Comparison of ENCODE assay signal across 1 cellular context in the genomic region with DNA sequence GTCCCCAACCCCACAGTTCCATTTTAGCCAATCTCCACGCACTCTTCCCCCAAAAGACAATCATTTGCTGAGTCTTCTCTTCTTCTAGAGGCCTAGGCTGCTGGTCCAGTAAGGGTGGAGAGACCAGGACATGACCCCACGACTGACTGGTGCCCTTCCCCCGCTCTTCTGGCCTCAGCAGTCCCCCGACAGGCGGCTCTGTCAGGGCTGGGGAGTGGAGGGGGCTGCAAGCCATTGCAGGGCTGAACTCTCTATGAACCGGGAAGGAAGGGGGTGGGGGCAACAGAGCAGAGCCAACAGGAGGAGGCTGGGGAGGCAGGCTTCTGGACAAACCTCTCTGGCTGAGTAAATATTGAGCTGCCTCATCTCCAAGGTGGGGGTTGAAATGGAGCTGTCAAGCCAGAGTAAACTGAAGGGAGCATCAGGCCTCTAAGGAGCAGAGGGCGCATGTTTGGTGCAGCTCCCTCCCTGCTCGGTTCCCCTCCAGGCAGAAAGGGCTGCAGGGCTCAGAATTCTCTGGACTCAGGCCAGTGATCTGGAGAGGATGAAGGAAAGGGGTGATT.
TF ChIP-seq lines count a peak whose summit lies in the region.

No MANE protein-coding gene starts in this region.

TF ChIP-seq in K562, 482 proteins besides CTCF, POLR2A, EP300 and RAD21 (continued from another document and continues in another):
- TF ChIP-seq PREB (CRISPR knock-in tag; IDR thresholded peaks at IDR 0.05) (no peak), MED1 (CRISPR knock-in tag; IDR thresholded peaks at IDR 0.05; ENCODE audit: borderline replicate concordance) (no peak), ATF2 (CRISPR knock-in tag; IDR thresholded peaks at IDR 0.05) (no peak), ZNF778 (CRISPR knock-in tag; IDR thresholded peaks at IDR 0.05) (no peak), TSC22D4 (tag; IDR thresholded peaks at IDR 0.05) (no peak), NRF1 (conservative IDR thresholded peaks at IDR 0.05 in 1 of 2, IDR thresholded peaks at IDR 0.05 in 1 of 2) (peak in 1 of 2 experiments; percentile 27; a peak in 1 of 4 replicates), ZNF830 (CRISPR knock-in tag; IDR thresholded peaks at IDR 0.05) (no peak), ZNF589 (CRISPR knock-in tag; IDR thresholded peaks at IDR 0.05; ENCODE audit: low read depth) (no peak), SAFB2 (IDR thresholded peaks at IDR 0.05; ENCODE audit: borderline replicate concordance, low read depth, low read length, severe bottlenecking) (no peak), CBX2 (IDR thresholded peaks at IDR 0.05; ENCODE audit: insufficient read depth, low read length, poor library complexity, severe bottlenecking) (no peak), ZNF146 (CRISPR knock-in tag; IDR thresholded peaks at IDR 0.05; ENCODE audit: unreplicated experiment) (no peak), PHF20 (IDR thresholded peaks at IDR 0.05; ENCODE audit: partially characterized antibody) (no peak), HLTF (IDR thresholded peaks at IDR 0.05) (no peak), TFAM (CRISPR knock-in tag; conservative IDR thresholded peaks at IDR 0.05) (no peak), RBM17 (IDR thresholded peaks at IDR 0.05; ENCODE audit: borderline replicate concordance, low read depth, low read length) (no peak), ZFP36 (IDR thresholded peaks at IDR 0.05; ENCODE audit: low read depth, low read length, partially characterized antibody) (no peak), IRF1 (CRISPR knock-in tag; IDR thresholded peaks at IDR 0.05; ENCODE audit: borderline replicate concordance) (no peak), ASH1L (IDR thresholded peaks at IDR 0.05; ENCODE audit: borderline replicate concordance, low read depth, partially characterized antibody) (no peak), ZNF695 (CRISPR knock-in tag; IDR thresholded peaks at IDR 0.05) (no peak), MXI1 (IDR thresholded peaks at IDR 0.05; ENCODE audit: low read depth, low read length) (no peak), COPS2 (conservative IDR thresholded peaks at IDR 0.05) (no peak), ZNF785 (CRISPR knock-in tag; IDR thresholded peaks at IDR 0.05) (no peak), HSF4 (CRISPR knock-in tag; IDR thresholded peaks at IDR 0.05; ENCODE audit: borderline replicate concordance) (no peak), THRAP3 (IDR thresholded peaks at IDR 0.05; ENCODE audit: borderline replicate concordance) (no peak), ZNF134 (CRISPR knock-in tag; conservative IDR thresholded peaks at IDR 0.05) (no peak), SNAPC5 (CRISPR knock-in tag; IDR thresholded peaks at IDR 0.05) (no peak), PHB (CRISPR knock-in tag; IDR thresholded peaks at IDR 0.05) (no peak), PKNOX1 (IDR thresholded peaks at IDR 0.05) (peak; percentile 74), HCFC1 (IDR thresholded peaks at IDR 0.05; ENCODE audit: low read depth, low read length) (no peak), GATA2 (CRISPR knock-in tag; IDR thresholded peaks at IDR 0.05) (no peak), ZNF507 (tag; conservative IDR thresholded peaks at IDR 0.05) (no peak), GABPA (tag; conservative IDR thresholded peaks at IDR 0.05; ENCODE audit: low read depth) (no peak), RFX7 (CRISPR knock-in tag; IDR thresholded peaks at IDR 0.05) (no peak), NFATC3 (IDR thresholded peaks at IDR 0.05) (no peak), GTF2E2 (tag; IDR thresholded peaks at IDR 0.05) (no peak), MYC (IDR thresholded peaks at IDR 0.05; ENCODE audit: low read depth, low read length) (peak; percentile 20; the same call in 1 of the 2 replicates), MYC (CRISPR knock-in tag; IDR thresholded peaks at IDR 0.05; ENCODE audit: borderline replicate concordance, low read depth) (no peak), ZBTB7A (IDR thresholded peaks at IDR 0.05; ENCODE audit: borderline replicate concordance, control insufficient read depth, low read depth, low read length) (peak; percentile 98), CBFA2T3 (IDR thresholded peaks at IDR 0.05) (no peak), ATF7 (IDR thresholded peaks at IDR 0.05) (no peak), KLF6 (CRISPR knock-in tag; IDR thresholded peaks at IDR 0.05; ENCODE audit: borderline replicate concordance) (no peak), RNF2 (IDR thresholded peaks at IDR 0.05) (peak; percentile 90)
- TF ChIP-seq, protein P1, sequence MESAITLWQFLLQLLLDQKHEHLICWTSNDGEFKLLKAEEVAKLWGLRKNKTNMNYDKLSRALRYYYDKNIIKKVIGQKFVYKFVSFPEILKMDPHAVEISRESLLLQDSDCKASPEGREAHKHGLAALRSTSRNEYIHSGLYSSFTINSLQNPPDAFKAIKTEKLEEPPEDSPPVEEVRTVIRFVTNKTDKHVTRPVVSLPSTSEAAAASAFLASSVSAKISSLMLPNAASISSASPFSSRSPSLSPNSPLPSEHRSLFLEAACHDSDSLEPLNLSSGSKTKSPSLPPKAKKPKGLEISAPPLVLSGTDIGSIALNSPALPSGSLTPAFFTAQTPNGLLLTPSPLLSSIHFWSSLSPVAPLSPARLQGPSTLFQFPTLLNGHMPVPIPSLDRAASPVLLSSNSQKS (CRISPR knock-in tag; IDR thresholded peaks at IDR 0.05) = no peak
- TF ChIP-seq, protein P2, sequence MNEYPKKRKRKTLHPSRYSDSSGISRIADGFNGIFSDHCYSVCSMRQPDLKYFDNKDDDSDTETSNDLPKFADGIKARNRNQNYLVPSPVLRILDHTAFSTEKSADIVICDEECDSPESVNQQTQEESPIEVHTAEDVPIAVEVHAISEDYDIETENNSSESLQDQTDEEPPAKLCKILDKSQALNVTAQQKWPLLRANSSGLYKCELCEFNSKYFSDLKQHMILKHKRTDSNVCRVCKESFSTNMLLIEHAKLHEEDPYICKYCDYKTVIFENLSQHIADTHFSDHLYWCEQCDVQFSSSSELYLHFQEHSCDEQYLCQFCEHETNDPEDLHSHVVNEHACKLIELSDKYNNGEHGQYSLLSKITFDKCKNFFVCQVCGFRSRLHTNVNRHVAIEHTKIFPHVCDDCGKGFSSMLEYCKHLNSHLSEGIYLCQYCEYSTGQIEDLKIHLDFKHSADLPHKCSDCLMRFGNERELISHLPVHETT (CRISPR knock-in tag; conservative IDR thresholded peaks at IDR 0.05 in 1 of 2, IDR thresholded peaks at IDR 0.05 in 1 of 2) = no peak
- TF ChIP-seq, protein P3, sequence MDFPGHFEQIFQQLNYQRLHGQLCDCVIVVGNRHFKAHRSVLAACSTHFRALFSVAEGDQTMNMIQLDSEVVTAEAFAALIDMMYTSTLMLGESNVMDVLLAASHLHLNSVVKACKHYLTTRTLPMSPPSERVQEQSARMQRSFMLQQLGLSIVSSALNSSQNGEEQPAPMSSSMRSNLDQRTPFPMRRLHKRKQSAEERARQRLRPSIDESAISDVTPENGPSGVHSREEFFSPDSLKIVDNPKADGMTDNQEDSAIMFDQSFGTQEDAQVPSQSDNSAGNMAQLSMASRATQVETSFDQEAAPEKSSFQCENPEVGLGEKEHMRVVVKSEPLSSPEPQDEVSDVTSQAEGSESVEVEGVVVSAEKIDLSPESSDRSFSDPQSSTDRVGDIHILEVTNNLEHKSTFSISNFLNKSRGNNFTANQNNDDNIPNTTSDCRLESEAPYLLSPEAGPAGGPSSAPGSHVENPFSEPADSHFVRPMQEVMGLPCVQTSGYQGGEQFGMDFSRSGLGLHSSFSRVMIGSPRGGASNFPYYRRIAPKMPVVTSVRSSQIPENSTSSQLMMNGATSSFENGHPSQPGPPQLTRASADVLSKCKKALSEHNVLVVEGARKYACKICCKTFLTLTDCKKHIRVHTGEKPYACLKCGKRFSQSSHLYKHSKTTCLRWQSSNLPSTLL (IDR thresholded peaks at IDR 0.05) = no peak
- TF ChIP-seq, protein P4, sequence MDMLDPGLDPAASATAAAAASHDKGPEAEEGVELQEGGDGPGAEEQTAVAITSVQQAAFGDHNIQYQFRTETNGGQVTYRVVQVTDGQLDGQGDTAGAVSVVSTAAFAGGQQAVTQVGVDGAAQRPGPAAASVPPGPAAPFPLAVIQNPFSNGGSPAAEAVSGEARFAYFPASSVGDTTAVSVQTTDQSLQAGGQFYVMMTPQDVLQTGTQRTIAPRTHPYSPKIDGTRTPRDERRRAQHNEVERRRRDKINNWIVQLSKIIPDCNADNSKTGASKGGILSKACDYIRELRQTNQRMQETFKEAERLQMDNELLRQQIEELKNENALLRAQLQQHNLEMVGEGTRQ (CRISPR knock-in tag; IDR thresholded peaks at IDR 0.05) = no peak
- TF ChIP-seq, protein P5, sequence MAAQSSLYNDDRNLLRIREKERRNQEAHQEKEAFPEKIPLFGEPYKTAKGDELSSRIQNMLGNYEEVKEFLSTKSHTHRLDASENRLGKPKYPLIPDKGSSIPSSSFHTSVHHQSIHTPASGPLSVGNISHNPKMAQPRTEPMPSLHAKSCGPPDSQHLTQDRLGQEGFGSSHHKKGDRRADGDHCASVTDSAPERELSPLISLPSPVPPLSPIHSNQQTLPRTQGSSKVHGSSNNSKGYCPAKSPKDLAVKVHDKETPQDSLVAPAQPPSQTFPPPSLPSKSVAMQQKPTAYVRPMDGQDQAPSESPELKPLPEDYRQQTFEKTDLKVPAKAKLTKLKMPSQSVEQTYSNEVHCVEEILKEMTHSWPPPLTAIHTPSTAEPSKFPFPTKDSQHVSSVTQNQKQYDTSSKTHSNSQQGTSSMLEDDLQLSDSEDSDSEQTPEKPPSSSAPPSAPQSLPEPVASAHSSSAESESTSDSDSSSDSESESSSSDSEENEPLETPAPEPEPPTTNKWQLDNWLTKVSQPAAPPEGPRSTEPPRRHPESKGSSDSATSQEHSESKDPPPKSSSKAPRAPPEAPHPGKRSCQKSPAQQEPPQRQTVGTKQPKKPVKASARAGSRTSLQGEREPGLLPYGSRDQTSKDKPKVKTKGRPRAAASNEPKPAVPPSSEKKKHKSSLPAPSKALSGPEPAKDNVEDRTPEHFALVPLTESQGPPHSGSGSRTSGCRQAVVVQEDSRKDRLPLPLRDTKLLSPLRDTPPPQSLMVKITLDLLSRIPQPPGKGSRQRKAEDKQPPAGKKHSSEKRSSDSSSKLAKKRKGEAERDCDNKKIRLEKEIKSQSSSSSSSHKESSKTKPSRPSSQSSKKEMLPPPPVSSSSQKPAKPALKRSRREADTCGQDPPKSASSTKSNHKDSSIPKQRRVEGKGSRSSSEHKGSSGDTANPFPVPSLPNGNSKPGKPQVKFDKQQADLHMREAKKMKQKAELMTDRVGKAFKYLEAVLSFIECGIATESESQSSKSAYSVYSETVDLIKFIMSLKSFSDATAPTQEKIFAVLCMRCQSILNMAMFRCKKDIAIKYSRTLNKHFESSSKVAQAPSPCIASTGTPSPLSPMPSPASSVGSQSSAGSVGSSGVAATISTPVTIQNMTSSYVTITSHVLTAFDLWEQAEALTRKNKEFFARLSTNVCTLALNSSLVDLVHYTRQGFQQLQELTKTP (IDR thresholded peaks at IDR 0.05; ENCODE audit: low read depth in 1 of 2, partially characterized antibody in 2 of 2) = no peak
- TF ChIP-seq, protein P6, sequence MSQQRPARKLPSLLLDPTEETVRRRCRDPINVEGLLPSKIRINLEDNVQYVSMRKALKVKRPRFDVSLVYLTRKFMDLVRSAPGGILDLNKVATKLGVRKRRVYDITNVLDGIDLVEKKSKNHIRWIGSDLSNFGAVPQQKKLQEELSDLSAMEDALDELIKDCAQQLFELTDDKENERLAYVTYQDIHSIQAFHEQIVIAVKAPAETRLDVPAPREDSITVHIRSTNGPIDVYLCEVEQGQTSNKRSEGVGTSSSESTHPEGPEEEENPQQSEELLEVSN (IDR thresholded peaks at IDR 0.05; ENCODE audit: borderline replicate concordance in 1 of 2, extremely low read depth in 1 of 2, insufficient read depth in 1 of 2, insufficient read length in 1 of 2, low read depth in 1 of 2, low read length in 1 of 2, poor library complexity in 1 of 2, severe bottlenecking in 1 of 2) = peak in 1 of 2 experiments; percentile 55
